28 cellular contexts compared by ENCODE assay signal in genomic region chr2:237546876-237547395, GRCh38. TPM values are rescaled to one million over a fixed set of nuclear protein-coding genes. Genes with fewer than 3 reads are reported as not detected.
DNase-seq lines count a peak whose midpoint lies in the region; ATAC-seq and TF ChIP-seq lines count a peak whose summit lies in the region.
"Had no signal": no experiment of that assay in that cellular context is flagged by ENCODE, and none has a peak within 500 bp of the region (broad histone marks: within the 10 kb centered on the region; RNA-seq: fewer than 3 reads in every experiment).

No MANE protein-coding gene starts in this region.

- WGBS in upper lobe of left lung, 2 donors, result 72 to 81% methylated on average over 11 to 12 of the region's 13 CpGs

- H3K27me3 ChIP-seq in upper lobe of left lung, result no peaks in the 10 kb centered on the region
- H3K27me3 ChIP-seq: brain microvascular endothelial cell, stomach had no signal

- POLR2A ChIA-PET in HEK293 (lab: Yijun Ruan, JAX), result no interaction called here

- H3K9me3 ChIP-seq in HEK293 (ENCODE audit: control insufficient read depth, insufficient read depth, low read depth, low read length) (no peaks in the 10 kb centered on the region), upper lobe of left lung (no peaks in the 10 kb centered on the region)
- H3K9me3 ChIP-seq: prostate gland, stomach, tibial artery had no signal

- ATAC-seq in esophagus mucosa (peak; percentile 54), upper lobe of left lung (ENCODE audit: low FRiP score in 2 of 2) (peak; percentile 15 to 30)
- ATAC-seq in natural killer cell treated with Interleukin-12 subunit alpha and Interleukin-12 subunit beta and Interleukin-15 and Interleukin-18, amount 100 ng/mL, for 72 hours, result peak; percentile 22 to 24

- H3K36me3 ChIP-seq in HEK293 (ENCODE audit: control insufficient read depth in 2 of 2, insufficient read depth in 1 of 2, low read length in 2 of 2), result no peaks in the 10 kb centered on the region
- peaks cover 0 to 29% (median 6%) of the 10 kb centered on the region in 4 donors for H3K36me3 ChIP-seq in upper lobe of left lung

- H3K27ac ChIP-seq in HEK293 (ENCODE audit: extremely low read depth, low read depth, low read length) (no peak overlapping the region), upper lobe of left lung (peak overlapping the region in 1 of 4 donors; percentile 37)
- H3K27ac ChIP-seq: brain microvascular endothelial cell, epithelial cell of prostate, prostate gland, tibial artery had no signal

- no peak overlapping the region for H3K27ac Mint-ChIP-seq in natural killer cell treated with Interleukin-12 subunit alpha and Interleukin-12 subunit beta and Interleukin-15 and Interleukin-18, amount 100 ng/mL, for 72 hours
- H3K27ac Mint-ChIP-seq: activated naive CD4-positive, alpha-beta T cell treated with anti-CD3 and anti-CD28 coated beads, Interleukin-2, amount 10 ng/mL, durations not matched to agents 7 days and 5 days; activated T-helper 1 cell treated with anti-CD3 and anti-CD28 coated beads, Interleukin-12 subunit alpha, Interleukin-12 subunit beta, Interleukin-2, Interleukin-4 antibody, amounts not matched to agents 30 ng/mL and 10 ng/mL and 1 ng/mL, durations not matched to agents 14 hours and 24 hours and 36 hours; CD4-positive, CD25-positive, alpha-beta regulatory T cell had no signal

- CTCF ChIA-PET in HEK293 (lab: Yijun Ruan, JAX), result interaction anchor here (1.8 kb wide), 1 partner anchor 34 kb away, joined by 8 read pairs; no protein-coding TSS in a partner anchor

- H3K4me3 ChIP-seq in HEK293 (ENCODE audit: low read depth, low read length) (no peak overlapping the region), upper lobe of left lung (no peak overlapping the region)
- H3K4me3 ChIP-seq: prostate gland, stomach, tibial artery had no signal

- H3K27me3 Mint-ChIP-seq in natural killer cell treated with Interleukin-12 subunit alpha and Interleukin-12 subunit beta and Interleukin-15 and Interleukin-18, amount 100 ng/mL, for 72 hours, result no peaks in the 10 kb centered on the region

- no peaks in the 10 kb centered on the region for H3K36me3 Mint-ChIP-seq in natural killer cell treated with Interleukin-12 subunit alpha and Interleukin-12 subunit beta and Interleukin-15 and Interleukin-18, amount 100 ng/mL, for 72 hours
- H3K36me3 Mint-ChIP-seq: activated naive CD4-positive, alpha-beta T cell treated with anti-CD3 and anti-CD28 coated beads, Interleukin-2, amount 10 ng/mL, durations not matched to agents 7 days and 5 days; CD4-positive, CD25-positive, alpha-beta regulatory T cell had no signal

- no peak for TF ChIP-seq EP300 in upper lobe of left lung (IDR thresholded peaks at IDR 0.05)

- TF ChIP-seq POLR2A in upper lobe of left lung (IDR thresholded peaks at IDR 0.05), result no peak

- no peaks in the 10 kb centered on the region for H3K9me3 Mint-ChIP-seq in natural killer cell treated with Interleukin-12 subunit alpha and Interleukin-12 subunit beta and Interleukin-15 and Interleukin-18, amount 100 ng/mL, for 72 hours
- H3K9me3 Mint-ChIP-seq: activated naive CD4-positive, alpha-beta T cell treated with anti-CD3 and anti-CD28 coated beads, Interleukin-2, amount 10 ng/mL, durations not matched to agents 7 days and 5 days; activated T-helper 1 cell treated with anti-CD3 and anti-CD28 coated beads, Interleukin-12 subunit alpha, Interleukin-12 subunit beta, Interleukin-2, Interleukin-4 antibody, amounts not matched to agents 30 ng/mL and 10 ng/mL and 1 ng/mL, durations not matched to agents 14 hours and 24 hours and 36 hours; CD4-positive, CD25-positive, alpha-beta regulatory T cell; neural crest cell had no signal

- H3K4me1 Mint-ChIP-seq in natural killer cell treated with Interleukin-12 subunit alpha and Interleukin-12 subunit beta and Interleukin-15 and Interleukin-18, amount 100 ng/mL, for 72 hours (ENCODE audit: low read depth in 2 of 2), result no peaks in the 10 kb centered on the region
- H3K4me1 Mint-ChIP-seq: activated naive CD4-positive, alpha-beta T cell treated with anti-CD3 and anti-CD28 coated beads, Interleukin-2, amount 10 ng/mL, durations not matched to agents 7 days and 5 days; CD4-positive, CD25-positive, alpha-beta regulatory T cell had no signal

- no peak for TF ChIP-seq CTCF in HEK293 (tag by site-specific recombination; IDR thresholded peaks at IDR 0.05)
- no peak for TF ChIP-seq CTCF in upper lobe of left lung (IDR thresholded peaks at IDR 0.05)

- H3K4me1 ChIP-seq in HEK293 (ENCODE audit: control insufficient read depth, insufficient read depth, low read length) (no peaks in the 10 kb centered on the region), upper lobe of left lung (peaks cover 6 to 16% (median 8%) of the 10 kb centered on the region in 4 donors)
- H3K4me1 ChIP-seq: prostate gland, stomach, tibial artery had no signal

- no peak overlapping the region for H3K4me3 Mint-ChIP-seq in natural killer cell treated with Interleukin-12 subunit alpha and Interleukin-12 subunit beta and Interleukin-15 and Interleukin-18, amount 100 ng/mL, for 72 hours
- H3K4me3 Mint-ChIP-seq: activated naive CD4-positive, alpha-beta T cell treated with anti-CD3 and anti-CD28 coated beads, Interleukin-2, amount 10 ng/mL, durations not matched to agents 7 days and 5 days; activated T-helper 1 cell treated with anti-CD3 and anti-CD28 coated beads, Interleukin-12 subunit alpha, Interleukin-12 subunit beta, Interleukin-2, Interleukin-4 antibody, amounts not matched to agents 30 ng/mL and 10 ng/mL and 1 ng/mL, durations not matched to agents 14 hours and 24 hours and 36 hours; neural crest cell had no signal

- peak; percentile 13 for DNase-seq in natural killer cell treated with Interleukin-12 subunit alpha and Interleukin-12 subunit beta and Interleukin-15 and Interleukin-18, amount 100 ng/mL, for 72 hours (ENCODE audit: low spot score)
- DNase-seq in upper lobe of left lung (peak in 1 of 2 donors; percentile 51), Kasumi-1 (lab: John Stamatoyannopoulos, UW) (no peak), foreskin melanocyte (no peak), NOMO-1 treated with DMSO at 0.1 percent for 48 hours (lab: John Stamatoyannopoulos, UW; ENCODE audit: unreplicated experiment) (no peak)
- DNase-seq: activated CD4-positive, alpha-beta T cell treated with anti-CD3 and anti-CD28 coated beads, Interleukin-2, amount 50 U/mL, for 4 hours; activated naive CD4-positive, alpha-beta T cell treated with anti-CD3 and anti-CD28 coated beads, Interleukin-2, amount 10 ng/mL, durations not matched to agents 7 days and 5 days; brain microvascular endothelial cell; CD4-positive, CD25-positive, alpha-beta regulatory T cell; glutamatergic neuron; GOT3; IMR-90; mammary epithelial cell; NCI-H187; NCI-H446; NCI-H82; RPMI8226; stomach; T-helper 1 cell had no signal

TF ChIP-seq in HEK293, 187 proteins besides CTCF, POLR2A, EP300 and RAD21 (continues in another document):
- TF ChIP-seq ZNF423 (tag by site-specific recombination; IDR thresholded peaks at IDR 0.05) (no peak), PRDM2 (tag by site-specific recombination; IDR thresholded peaks at IDR 0.05; ENCODE audit: borderline replicate concordance) (no peak), EGR2 (tag by site-specific recombination; IDR thresholded peaks at IDR 0.05; ENCODE audit: low read depth) (peak; percentile 29; the same call in 1 of the 2 replicates)

RNA-seq across cellular contexts. Expression of gene PRLH, which starts 19.4 kb away (rescaled TPM):
- total RNA-seq in esophagus mucosa, result not detected
- total RNA-seq in natural killer cell treated with Interleukin-12 subunit alpha and Interleukin-12 subunit beta and Interleukin-15 and Interleukin-18, amount 100 ng/mL, for 72 hours, result not detected
- total RNA-seq in upper lobe of left lung, result not detected
- total RNA-seq: activated T-helper 1 cell treated with anti-CD3 and anti-CD28 coated beads, Interleukin-12 subunit alpha, Interleukin-12 subunit beta, Interleukin-2, Interleukin-4 antibody, amounts not matched to agents 30 ng/mL and 10 ng/mL and 1 ng/mL, durations not matched to agents 14 hours and 24 hours and 36 hours; CD4-positive, CD25-positive, alpha-beta regulatory T cell; cerebellum; IMR-90; mammary epithelial cell; neural crest cell; prostate gland; SK-MEL-5; stomach had no signal

RNA-seq across cellular contexts. Expression of gene RAB17, which starts 43.6 kb away (rescaled TPM):
- 7.8 TPM for total RNA-seq in esophagus mucosa
- not detected for total RNA-seq in natural killer cell treated with Interleukin-12 subunit alpha and Interleukin-12 subunit beta and Interleukin-15 and Interleukin-18, amount 100 ng/mL, for 72 hours
- 100 to 1,000 TPM in 2 of 6 donors, 10 to 100 TPM in 4; 44.5 to 262 (median 90.6) TPM for total RNA-seq in upper lobe of left lung
- total RNA-seq: activated T-helper 1 cell treated with anti-CD3 and anti-CD28 coated beads, Interleukin-12 subunit alpha, Interleukin-12 subunit beta, Interleukin-2, Interleukin-4 antibody, amounts not matched to agents 30 ng/mL and 10 ng/mL and 1 ng/mL, durations not matched to agents 14 hours and 24 hours and 36 hours; CD4-positive, CD25-positive, alpha-beta regulatory T cell; IMR-90; neural crest cell had no signal

RNA-seq across cellular contexts. Expression of gene MLPH, which starts 59.9 kb away (rescaled TPM):
- total RNA-seq in esophagus mucosa (5.3 TPM), upper lobe of left lung (1,000 to 10,000 TPM in 1 of 6 donors, 100 to 1,000 TPM in 5; 289 to 1,452 (median 502) TPM)
- not detected for total RNA-seq in natural killer cell treated with Interleukin-12 subunit alpha and Interleukin-12 subunit beta and Interleukin-15 and Interleukin-18, amount 100 ng/mL, for 72 hours
- total RNA-seq: activated T-helper 1 cell treated with anti-CD3 and anti-CD28 coated beads, Interleukin-12 subunit alpha, Interleukin-12 subunit beta, Interleukin-2, Interleukin-4 antibody, amounts not matched to agents 30 ng/mL and 10 ng/mL and 1 ng/mL, durations not matched to agents 14 hours and 24 hours and 36 hours; neural crest cell had no signal

Comparison
In these comparisons a context has a peak if more than half of its experiments do, and no peak if none do; other contexts are left out.
1. RNA of gene MLPH, which starts 59.9 kb away (total RNA-seq): 289 to 1,452 TPM in upper lobe of left lung; 5.3 TPM in esophagus mucosa (single experiment) and not detected in natural killer cell treated with Interleukin-12 subunit alpha and Interleukin-12 subunit beta and Interleukin-15 and Interleukin-18, amount 100 ng/mL, for 72 hours; every median in the first group is over 10 times any median in the second.
2. Peak in every context shown above with its lines, with median percentiles within 50 percentile points of each other: ATAC-seq.